Comparison of ENCODE assay signal across 9 cellular contexts in genomic region chr3:109806929-109807328, GRCh38.
DNase-seq lines count a peak whose midpoint lies in the region; ATAC-seq and TF ChIP-seq lines count a peak whose summit lies in the region.
"Had no signal": no experiment of that assay in that cellular context is flagged by ENCODE, and none has a peak within 500 bp of the region (broad histone marks: within the 10 kb centered on the region; RNA-seq: fewer than 3 reads in every experiment).

No MANE protein-coding gene starts in this region.

- DNase-seq in AG08396 (ENCODE audit: low spot score) (peak; percentile 10), LHCN-M2 (ENCODE audit: low read depth) (peak; percentile 66), left lung (no peak), NCI-H1105 (lab: John Stamatoyannopoulos, UW) (no peak), GOT3 (lab: John Stamatoyannopoulos, UW) (no peak), HK-2 (ENCODE audit: unreplicated experiment) (no peak)
- peak; percentile 30 for DNase-seq in activated T-helper 1 cell treated with anti-CD3 and anti-CD28 coated beads, Interleukin-12 subunit alpha, Interleukin-12 subunit beta, Interleukin-2, Interleukin-4 antibody, amounts not matched to agents 30 ng/mL and 10 ng/mL and 1 ng/mL, durations not matched to agents 14 hours and 24 hours and 36 hours (ENCODE audit: low spot score)

- no peaks in the 10 kb centered on the region for H3K36me3 Mint-ChIP-seq in activated T-helper 1 cell treated with anti-CD3 and anti-CD28 coated beads, Interleukin-12 subunit alpha, Interleukin-12 subunit beta, Interleukin-2, Interleukin-4 antibody, amounts not matched to agents 30 ng/mL and 10 ng/mL and 1 ng/mL, durations not matched to agents 14 hours and 24 hours and 36 hours (ENCODE audit: low read depth)
- H3K36me3 Mint-ChIP-seq: brain had no signal

- peaks cover 39% of the 10 kb centered on the region for H3K4me1 Mint-ChIP-seq in activated T-helper 1 cell treated with anti-CD3 and anti-CD28 coated beads, Interleukin-12 subunit alpha, Interleukin-12 subunit beta, Interleukin-2, Interleukin-4 antibody, amounts not matched to agents 30 ng/mL and 10 ng/mL and 1 ng/mL, durations not matched to agents 14 hours and 24 hours and 36 hours (ENCODE audit: low read depth)
- H3K4me1 Mint-ChIP-seq: brain had no signal

- peaks cover 0 to 4% of the 10 kb centered on the region in 2 donors for H3K4me1 ChIP-seq in left lung

- ATAC-seq in GM21381 (IDR thresholded peaks at IDR 0.05; ENCODE audit: unreplicated experiment) = peak; percentile 75
- peak; percentile 64 for ATAC-seq in left lung

- no peaks in the 10 kb centered on the region for H3K27me3 ChIP-seq in left lung

- H3K27me3 Mint-ChIP-seq in activated T-helper 1 cell treated with anti-CD3 and anti-CD28 coated beads, Interleukin-12 subunit alpha, Interleukin-12 subunit beta, Interleukin-2, Interleukin-4 antibody, amounts not matched to agents 30 ng/mL and 10 ng/mL and 1 ng/mL, durations not matched to agents 14 hours and 24 hours and 36 hours (ENCODE audit: insufficient read depth) = peaks cover 8% of the 10 kb centered on the region
- H3K27me3 Mint-ChIP-seq: brain had no signal

- peak overlapping the region; percentile 35 for H3K4me3 Mint-ChIP-seq in activated T-helper 1 cell treated with anti-CD3 and anti-CD28 coated beads, Interleukin-12 subunit alpha, Interleukin-12 subunit beta, Interleukin-2, Interleukin-4 antibody, amounts not matched to agents 30 ng/mL and 10 ng/mL and 1 ng/mL, durations not matched to agents 14 hours and 24 hours and 36 hours
- H3K4me3 Mint-ChIP-seq: brain had no signal

- H3K9me3 ChIP-seq in left lung = no peaks in the 10 kb centered on the region

- peak overlapping the region; percentile 67 for H3K27ac Mint-ChIP-seq in activated T-helper 1 cell treated with anti-CD3 and anti-CD28 coated beads, Interleukin-12 subunit alpha, Interleukin-12 subunit beta, Interleukin-2, Interleukin-4 antibody, amounts not matched to agents 30 ng/mL and 10 ng/mL and 1 ng/mL, durations not matched to agents 14 hours and 24 hours and 36 hours
- H3K27ac Mint-ChIP-seq: brain had no signal

- peak overlapping the region in 1 of 2 donors; percentile 3 for H3K27ac ChIP-seq in left lung

- intact Hi-C loops in activated T-helper 1 cell treated with anti-CD3 and anti-CD28 coated beads, Interleukin-12 subunit alpha, Interleukin-12 subunit beta, Interleukin-2, Interleukin-4 antibody, amounts not matched to agents 30 ng/mL and 10 ng/mL and 1 ng/mL, durations not matched to agents 14 hours and 24 hours and 36 hours (cut with micrococcal nuclease) = loop anchor here (1.0 to 10.0 kb wide), 8 partner anchors 972 to 1860 kb away; partner anchors contain the start of genes CIP2A, DZIP3, NECTIN3 and ZBED2
- intact Hi-C loops in left lung (cut with DNase I) = no loop called here

- H3K36me3 ChIP-seq in left lung = no peaks in the 10 kb centered on the region

- H3K9me3 Mint-ChIP-seq in activated T-helper 1 cell treated with anti-CD3 and anti-CD28 coated beads, Interleukin-12 subunit alpha, Interleukin-12 subunit beta, Interleukin-2, Interleukin-4 antibody, amounts not matched to agents 30 ng/mL and 10 ng/mL and 1 ng/mL, durations not matched to agents 14 hours and 24 hours and 36 hours = peaks cover 6% of the 10 kb centered on the region
- H3K9me3 Mint-ChIP-seq: brain had no signal

- no peak for TF ChIP-seq CTCF in left lung (IDR thresholded peaks at IDR 0.05)

- no peak overlapping the region for H3K4me3 ChIP-seq in left lung

Comparison
In these comparisons a context has a peak if more than half of its experiments do, and no peak if none do; other contexts are left out.
1. DNase-seq: peak in AG08396 (single experiment), LHCN-M2 (single experiment) and activated T-helper 1 cell treated with anti-CD3 and anti-CD28 coated beads, Interleukin-12 subunit alpha, Interleukin-12 subunit beta, Interleukin-2, Interleukin-4 antibody, amounts not matched to agents 30 ng/mL and 10 ng/mL and 1 ng/mL, durations not matched to agents 14 hours and 24 hours and 36 hours (single experiment); none in left lung (0 of 2), NCI-H1105 (single experiment), GOT3 (single experiment) and HK-2 (single experiment).